Comparison of ENCODE assay signal across 8 cellular contexts in the genomic region with DNA sequence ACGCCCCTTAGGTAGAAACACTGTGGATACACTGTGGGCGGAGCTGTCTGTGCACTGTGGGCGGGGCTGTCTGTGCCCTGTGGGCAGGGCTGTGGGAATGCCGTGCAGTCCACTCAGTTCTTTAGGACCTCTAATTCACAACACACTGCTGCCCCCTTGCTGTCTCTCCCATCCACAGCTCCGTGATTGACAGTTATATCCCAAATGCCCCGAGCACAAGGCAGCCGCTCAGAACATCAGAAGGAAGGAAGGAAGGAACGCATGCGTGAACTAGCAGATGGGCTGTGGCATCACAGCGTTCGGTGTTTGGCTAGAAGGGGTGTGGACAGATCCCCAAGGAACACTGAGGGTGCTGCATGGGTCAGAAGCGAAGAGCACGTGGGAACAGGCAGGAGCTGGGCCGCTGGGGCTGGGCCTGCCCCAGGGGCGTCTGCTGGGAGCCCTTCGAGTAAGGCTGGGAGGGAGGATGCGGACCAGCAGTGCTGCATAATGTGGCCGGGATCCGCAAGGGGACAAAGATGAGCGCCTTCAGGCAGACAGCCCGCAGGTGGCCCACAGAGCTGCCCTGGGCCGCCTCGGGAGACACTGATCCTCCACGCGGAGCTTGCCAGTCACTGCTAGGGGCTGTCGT. TPM values are rescaled to one million over a fixed set of nuclear protein-coding genes. Genes with fewer than 3 reads are reported as not detected.
DNase-seq lines count a peak whose midpoint lies in the region; ATAC-seq and TF ChIP-seq lines count a peak whose summit lies in the region.

No MANE protein-coding gene starts in this region.

- peak in 38 of 56 donors; percentile 10 to 59 (median 34) for TF ChIP-seq CTCF in dorsolateral prefrontal cortex (IDR thresholded peaks at IDR 0.05 in 54 of 56, conservative IDR thresholded peaks at IDR 0.05 in 2 of 56; ENCODE audit: low read depth in 1 of 56, partially characterized antibody in 56 of 56)
- TF ChIP-seq CTCF in mucosa of descending colon (IDR thresholded peaks at IDR 0.05), result no peak

- peak; percentile 61 for ATAC-seq in mucosa of descending colon

- H3K4me1 ChIP-seq in mucosa of descending colon (ENCODE audit: low read depth), result peaks cover 18% of the 10 kb centered on the region

- no peaks in the 10 kb centered on the region for H3K9me3 ChIP-seq in mucosa of descending colon

- no peaks in the 10 kb centered on the region for H3K27me3 ChIP-seq in dorsolateral prefrontal cortex

- no peak overlapping the region for H3K4me3 ChIP-seq in dorsolateral prefrontal cortex
- H3K4me3 ChIP-seq in mucosa of descending colon, result no peak overlapping the region

- peak; percentile 32 for DNase-seq in SIG-M5 treated with dmso at 0.1 percent for 504 hours (lab: John Stamatoyannopoulos, UW; ENCODE audit: unreplicated experiment)
- no peak for DNase-seq in SIG-M5 (lab: John Stamatoyannopoulos, UW)
- peak; percentile 79 for DNase-seq in NCI-H748 (lab: John Stamatoyannopoulos, UW; ENCODE audit: unreplicated experiment)
- peak in 2 of 10 donors; percentile 24 to 33 for DNase-seq in dorsolateral prefrontal cortex
- peak in 2 of 3 donors; percentile 74 to 75 for DNase-seq in mucosa of descending colon
- no peak for DNase-seq in NCI-H774 (lab: John Stamatoyannopoulos, UW)
- DNase-seq in DMS79 (lab: John Stamatoyannopoulos, UW), result no peak
- no peak for DNase-seq in effector CD4-positive, alpha-beta T cell

- H3K36me3 ChIP-seq in mucosa of descending colon (ENCODE audit: low read depth), result no peaks in the 10 kb centered on the region

- intact Hi-C loops in dorsolateral prefrontal cortex (cut with DNase I) (no loop called here), mucosa of descending colon (cut with DNase I, micrococcal nuclease) (no loop called here)

- peak overlapping the region in 46 of 59 donors; percentile 7 to 77 (median 59) for H3K27ac ChIP-seq in dorsolateral prefrontal cortex

RNA-seq across cellular contexts. Expression of a gene that starts 29.8 kb away (rescaled TPM):
- total RNA-seq in dorsolateral prefrontal cortex (10 to 100 TPM; 22.8 to 47.3 (median 34.4) TPM), mucosa of descending colon (10 to 100 TPM; 22.4 to 34.7 (median 26.0) TPM)

RNA-seq across cellular contexts. Expression of a gene that starts 29.8 kb away (rescaled TPM):
- total RNA-seq in dorsolateral prefrontal cortex (10 to 100 TPM; 24.4 to 65.0 (median 40.3) TPM), mucosa of descending colon (10 to 100 TPM; 14.0 to 21.7 (median 17.1) TPM)

Comparison
In these comparisons a context has a peak if more than half of its experiments do, and no peak if none do; other contexts are left out.
1. DNase-seq: peak in SIG-M5 treated with dmso at 0.1 percent for 504 hours (single experiment), NCI-H748 (single experiment) and mucosa of descending colon (2 of 3); none in SIG-M5 (single experiment), NCI-H774 (single experiment), DMS79 (single experiment) and effector CD4-positive, alpha-beta T cell (single experiment).